Comparison of ENCODE assay signal across 1 cellular context in the genomic region with DNA sequence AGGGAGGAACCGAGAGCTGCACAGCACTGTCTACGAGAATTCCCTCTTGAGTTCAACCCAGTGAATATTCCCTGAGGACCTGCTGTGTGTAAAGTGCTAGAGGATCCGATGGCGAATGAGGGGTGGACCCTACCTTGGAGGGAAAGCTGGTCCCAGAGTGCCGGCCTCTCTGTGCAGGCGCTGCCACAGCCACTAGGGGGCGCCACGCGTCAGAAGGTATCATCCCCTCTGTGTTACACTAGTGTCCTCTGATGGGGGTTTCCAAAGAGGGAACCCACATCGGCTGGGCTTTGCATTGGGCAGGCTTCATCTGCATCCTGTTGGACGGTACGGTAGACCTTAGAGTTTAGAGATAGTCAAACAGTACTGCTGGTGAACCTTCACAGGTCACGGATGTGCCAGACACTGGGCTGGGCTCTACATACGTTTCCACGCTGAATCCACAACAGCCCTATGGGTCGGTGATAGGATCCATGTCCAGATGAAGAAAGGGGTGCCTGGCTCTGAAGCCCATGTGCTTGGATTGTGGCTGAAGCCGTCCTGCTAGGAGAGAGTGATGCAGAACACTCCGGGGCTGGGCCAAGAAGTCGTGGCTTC.
TF ChIP-seq lines count a peak whose summit lies in the region.

No MANE protein-coding gene starts in this region.

TF ChIP-seq in HepG2, 621 proteins besides CTCF, POLR2A, EP300 and RAD21 (continued from another document and continues in another):
- TF ChIP-seq, protein P1, sequence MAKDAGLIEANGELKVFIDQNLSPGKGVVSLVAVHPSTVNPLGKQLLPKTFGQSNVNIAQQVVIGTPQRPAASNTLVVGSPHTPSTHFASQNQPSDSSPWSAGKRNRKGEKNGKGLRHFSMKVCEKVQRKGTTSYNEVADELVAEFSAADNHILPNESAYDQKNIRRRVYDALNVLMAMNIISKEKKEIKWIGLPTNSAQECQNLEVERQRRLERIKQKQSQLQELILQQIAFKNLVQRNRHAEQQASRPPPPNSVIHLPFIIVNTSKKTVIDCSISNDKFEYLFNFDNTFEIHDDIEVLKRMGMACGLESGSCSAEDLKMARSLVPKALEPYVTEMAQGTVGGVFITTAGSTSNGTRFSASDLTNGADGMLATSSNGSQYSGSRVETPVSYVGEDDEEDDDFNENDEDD (CRISPR knock-in tag; IDR thresholded peaks at IDR 0.05; ENCODE audit: borderline replicate concordance), result no peak
- peak; percentile 79 for TF ChIP-seq SMC3 (IDR thresholded peaks at IDR 0.05; ENCODE audit: low read length)
- TF ChIP-seq, protein P2, sequence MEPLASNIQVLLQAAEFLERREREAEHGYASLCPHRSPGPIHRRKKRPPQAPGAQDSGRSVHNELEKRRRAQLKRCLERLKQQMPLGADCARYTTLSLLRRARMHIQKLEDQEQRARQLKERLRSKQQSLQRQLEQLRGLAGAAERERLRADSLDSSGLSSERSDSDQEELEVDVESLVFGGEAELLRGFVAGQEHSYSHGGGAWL (CRISPR knock-in tag; IDR thresholded peaks at IDR 0.05), result 0 out of 2 replicates have a peak, but pooled peaks have one; percentile 51
- no peak for TF ChIP-seq ZNF652 (CRISPR knock-in tag; IDR thresholded peaks at IDR 0.05; ENCODE audit: borderline replicate concordance, low read depth)
- TF ChIP-seq, protein P3, sequence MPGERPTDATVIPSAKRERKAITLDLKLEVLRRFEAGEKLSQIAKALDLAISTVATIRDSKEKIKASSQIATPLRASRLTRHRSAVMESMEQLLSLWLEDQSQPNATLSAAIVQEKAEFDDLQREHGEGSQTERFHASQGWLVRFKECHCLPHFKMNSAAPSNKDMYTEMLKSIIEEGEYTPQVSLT (CRISPR knock-in tag; IDR thresholded peaks at IDR 0.05; ENCODE audit: borderline replicate concordance, low read depth), result no peak
- no peak for TF ChIP-seq CHCHD3 (CRISPR knock-in tag; IDR thresholded peaks at IDR 0.05)
- no peak for TF ChIP-seq GATAD1 (CRISPR knock-in tag; IDR thresholded peaks at IDR 0.05)
- no peak for TF ChIP-seq XBP1 (CRISPR knock-in tag; IDR thresholded peaks at IDR 0.05)
- TF ChIP-seq XRCC5 (optimal IDR thresholded peaks at IDR 0.05; ENCODE audit: low read length), result peak; percentile 80
- TF ChIP-seq, protein P4, sequence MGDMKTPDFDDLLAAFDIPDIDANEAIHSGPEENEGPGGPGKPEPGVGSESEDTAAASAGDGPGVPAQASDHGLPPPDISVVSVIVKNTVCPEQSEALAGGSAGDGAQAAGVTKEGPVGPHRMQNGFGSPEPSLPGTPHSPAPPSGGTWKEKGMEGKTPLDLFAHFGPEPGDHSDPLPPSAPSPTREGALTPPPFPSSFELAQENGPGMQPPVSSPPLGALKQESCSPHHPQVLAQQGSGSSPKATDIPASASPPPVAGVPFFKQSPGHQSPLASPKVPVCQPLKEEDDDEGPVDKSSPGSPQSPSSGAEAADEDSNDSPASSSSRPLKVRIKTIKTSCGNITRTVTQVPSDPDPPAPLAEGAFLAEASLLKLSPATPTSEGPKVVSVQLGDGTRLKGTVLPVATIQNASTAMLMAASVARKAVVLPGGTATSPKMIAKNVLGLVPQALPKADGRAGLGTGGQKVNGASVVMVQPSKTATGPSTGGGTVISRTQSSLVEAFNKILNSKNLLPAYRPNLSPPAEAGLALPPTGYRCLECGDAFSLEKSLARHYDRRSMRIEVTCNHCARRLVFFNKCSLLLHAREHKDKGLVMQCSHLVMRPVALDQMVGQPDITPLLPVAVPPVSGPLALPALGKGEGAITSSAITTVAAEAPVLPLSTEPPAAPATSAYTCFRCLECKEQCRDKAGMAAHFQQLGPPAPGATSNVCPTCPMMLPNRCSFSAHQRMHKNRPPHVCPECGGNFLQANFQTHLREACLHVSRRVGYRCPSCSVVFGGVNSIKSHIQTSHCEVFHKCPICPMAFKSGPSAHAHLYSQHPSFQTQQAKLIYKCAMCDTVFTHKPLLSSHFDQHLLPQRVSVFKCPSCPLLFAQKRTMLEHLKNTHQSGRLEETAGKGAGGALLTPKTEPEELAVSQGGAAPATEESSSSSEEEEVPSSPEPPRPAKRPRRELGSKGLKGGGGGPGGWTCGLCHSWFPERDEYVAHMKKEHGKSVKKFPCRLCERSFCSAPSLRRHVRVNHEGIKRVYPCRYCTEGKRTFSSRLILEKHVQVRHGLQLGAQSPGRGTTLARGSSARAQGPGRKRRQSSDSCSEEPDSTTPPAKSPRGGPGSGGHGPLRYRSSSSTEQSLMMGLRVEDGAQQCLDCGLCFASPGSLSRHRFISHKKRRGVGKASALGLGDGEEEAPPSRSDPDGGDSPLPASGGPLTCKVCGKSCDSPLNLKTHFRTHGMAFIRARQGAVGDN (CRISPR knock-in tag; IDR thresholded peaks at IDR 0.05), result peak; percentile 34
- 0 out of 2 replicates have a peak, but pooled peaks have one; percentile 7 for TF ChIP-seq FOSL2 (CRISPR knock-in tag; IDR thresholded peaks at IDR 0.05)
- TF ChIP-seq SALL1 (CRISPR knock-in tag; IDR thresholded peaks at IDR 0.05), result peak; percentile 48
- 0 out of 2 replicates have a peak, but pooled peaks have one; percentile 12 for TF ChIP-seq SAP130 (CRISPR knock-in tag; IDR thresholded peaks at IDR 0.05; ENCODE audit: low read depth)
- TF ChIP-seq, protein P5, sequence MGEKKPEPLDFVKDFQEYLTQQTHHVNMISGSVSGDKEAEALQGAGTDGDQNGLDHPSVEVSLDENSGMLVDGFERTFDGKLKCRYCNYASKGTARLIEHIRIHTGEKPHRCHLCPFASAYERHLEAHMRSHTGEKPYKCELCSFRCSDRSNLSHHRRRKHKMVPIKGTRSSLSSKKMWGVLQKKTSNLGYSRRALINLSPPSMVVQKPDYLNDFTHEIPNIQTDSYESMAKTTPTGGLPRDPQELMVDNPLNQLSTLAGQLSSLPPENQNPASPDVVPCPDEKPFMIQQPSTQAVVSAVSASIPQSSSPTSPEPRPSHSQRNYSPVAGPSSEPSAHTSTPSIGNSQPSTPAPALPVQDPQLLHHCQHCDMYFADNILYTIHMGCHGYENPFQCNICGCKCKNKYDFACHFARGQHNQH (CRISPR knock-in tag; IDR thresholded peaks at IDR 0.05), result peak; percentile 18; the same call in 1 of the 2 replicates
- TF ChIP-seq PHF8 (CRISPR knock-in tag; IDR thresholded peaks at IDR 0.05), result peak; percentile 25; the same call in 1 of the 2 replicates
- TF ChIP-seq, protein P6, sequence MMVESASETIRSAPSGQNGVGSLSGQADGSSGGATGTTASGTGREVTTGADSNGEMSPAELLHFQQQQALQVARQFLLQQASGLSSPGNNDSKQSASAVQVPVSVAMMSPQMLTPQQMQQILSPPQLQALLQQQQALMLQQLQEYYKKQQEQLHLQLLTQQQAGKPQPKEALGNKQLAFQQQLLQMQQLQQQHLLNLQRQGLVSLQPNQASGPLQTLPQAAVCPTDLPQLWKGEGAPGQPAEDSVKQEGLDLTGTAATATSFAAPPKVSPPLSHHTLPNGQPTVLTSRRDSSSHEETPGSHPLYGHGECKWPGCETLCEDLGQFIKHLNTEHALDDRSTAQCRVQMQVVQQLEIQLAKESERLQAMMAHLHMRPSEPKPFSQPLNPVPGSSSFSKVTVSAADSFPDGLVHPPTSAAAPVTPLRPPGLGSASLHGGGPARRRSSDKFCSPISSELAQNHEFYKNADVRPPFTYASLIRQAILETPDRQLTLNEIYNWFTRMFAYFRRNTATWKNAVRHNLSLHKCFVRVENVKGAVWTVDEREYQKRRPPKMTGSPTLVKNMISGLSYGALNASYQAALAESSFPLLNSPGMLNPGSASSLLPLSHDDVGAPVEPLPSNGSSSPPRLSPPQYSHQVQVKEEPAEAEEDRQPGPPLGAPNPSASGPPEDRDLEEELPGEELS (CRISPR knock-in tag; IDR thresholded peaks at IDR 0.05), result no peak
- peak; percentile 37; the same call in 1 of the 2 replicates for TF ChIP-seq ERF (CRISPR knock-in tag; IDR thresholded peaks at IDR 0.05)
- TF ChIP-seq, protein P7, sequence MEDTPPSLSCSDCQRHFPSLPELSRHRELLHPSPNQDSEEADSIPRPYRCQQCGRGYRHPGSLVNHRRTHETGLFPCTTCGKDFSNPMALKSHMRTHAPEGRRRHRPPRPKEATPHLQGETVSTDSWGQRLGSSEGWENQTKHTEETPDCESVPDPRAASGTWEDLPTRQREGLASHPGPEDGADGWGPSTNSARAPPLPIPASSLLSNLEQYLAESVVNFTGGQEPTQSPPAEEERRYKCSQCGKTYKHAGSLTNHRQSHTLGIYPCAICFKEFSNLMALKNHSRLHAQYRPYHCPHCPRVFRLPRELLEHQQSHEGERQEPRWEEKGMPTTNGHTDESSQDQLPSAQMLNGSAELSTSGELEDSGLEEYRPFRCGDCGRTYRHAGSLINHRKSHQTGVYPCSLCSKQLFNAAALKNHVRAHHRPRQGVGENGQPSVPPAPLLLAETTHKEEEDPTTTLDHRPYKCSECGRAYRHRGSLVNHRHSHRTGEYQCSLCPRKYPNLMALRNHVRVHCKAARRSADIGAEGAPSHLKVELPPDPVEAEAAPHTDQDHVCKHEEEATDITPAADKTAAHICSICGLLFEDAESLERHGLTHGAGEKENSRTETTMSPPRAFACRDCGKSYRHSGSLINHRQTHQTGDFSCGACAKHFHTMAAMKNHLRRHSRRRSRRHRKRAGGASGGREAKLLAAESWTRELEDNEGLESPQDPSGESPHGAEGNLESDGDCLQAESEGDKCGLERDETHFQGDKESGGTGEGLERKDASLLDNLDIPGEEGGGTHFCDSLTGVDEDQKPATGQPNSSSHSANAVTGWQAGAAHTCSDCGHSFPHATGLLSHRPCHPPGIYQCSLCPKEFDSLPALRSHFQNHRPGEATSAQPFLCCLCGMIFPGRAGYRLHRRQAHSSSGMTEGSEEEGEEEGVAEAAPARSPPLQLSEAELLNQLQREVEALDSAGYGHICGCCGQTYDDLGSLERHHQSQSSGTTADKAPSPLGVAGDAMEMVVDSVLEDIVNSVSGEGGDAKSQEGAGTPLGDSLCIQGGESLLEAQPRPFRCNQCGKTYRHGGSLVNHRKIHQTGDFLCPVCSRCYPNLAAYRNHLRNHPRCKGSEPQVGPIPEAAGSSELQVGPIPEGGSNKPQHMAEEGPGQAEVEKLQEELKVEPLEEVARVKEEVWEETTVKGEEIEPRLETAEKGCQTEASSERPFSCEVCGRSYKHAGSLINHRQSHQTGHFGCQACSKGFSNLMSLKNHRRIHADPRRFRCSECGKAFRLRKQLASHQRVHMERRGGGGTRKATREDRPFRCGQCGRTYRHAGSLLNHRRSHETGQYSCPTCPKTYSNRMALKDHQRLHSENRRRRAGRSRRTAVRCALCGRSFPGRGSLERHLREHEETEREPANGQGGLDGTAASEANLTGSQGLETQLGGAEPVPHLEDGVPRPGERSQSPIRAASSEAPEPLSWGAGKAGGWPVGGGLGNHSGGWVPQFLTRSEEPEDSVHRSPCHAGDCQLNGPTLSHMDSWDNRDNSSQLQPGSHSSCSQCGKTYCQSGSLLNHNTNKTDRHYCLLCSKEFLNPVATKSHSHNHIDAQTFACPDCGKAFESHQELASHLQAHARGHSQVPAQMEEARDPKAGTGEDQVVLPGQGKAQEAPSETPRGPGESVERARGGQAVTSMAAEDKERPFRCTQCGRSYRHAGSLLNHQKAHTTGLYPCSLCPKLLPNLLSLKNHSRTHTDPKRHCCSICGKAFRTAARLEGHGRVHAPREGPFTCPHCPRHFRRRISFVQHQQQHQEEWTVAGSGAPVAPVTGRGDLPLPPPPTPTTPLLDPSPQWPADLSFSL (CRISPR knock-in tag; IDR thresholded peaks at IDR 0.05), result no peak
- TF ChIP-seq YY1 (IDR thresholded peaks at IDR 0.05; ENCODE audit: insufficient read depth, insufficient replicate concordance, low read depth, low read length), result peak; percentile 42
- TF ChIP-seq CENPX (CRISPR knock-in tag; IDR thresholded peaks at IDR 0.05), result no peak
- TF ChIP-seq ZNF496 (CRISPR knock-in tag; IDR thresholded peaks at IDR 0.05; ENCODE audit: insufficient replicate concordance), result no peak
- TF ChIP-seq GABPB1 (CRISPR knock-in tag; IDR thresholded peaks at IDR 0.05), result 0 out of 2 replicates have a peak, but pooled peaks have one; percentile 7
- TF ChIP-seq RXRB (CRISPR knock-in tag; IDR thresholded peaks at IDR 0.05; ENCODE audit: borderline replicate concordance), result peak; percentile 22; the same call in 1 of the 2 replicates
- TF ChIP-seq STAG1 (CRISPR knock-in tag; IDR thresholded peaks at IDR 0.05), result peak; percentile 86
- TF ChIP-seq, protein P8, sequence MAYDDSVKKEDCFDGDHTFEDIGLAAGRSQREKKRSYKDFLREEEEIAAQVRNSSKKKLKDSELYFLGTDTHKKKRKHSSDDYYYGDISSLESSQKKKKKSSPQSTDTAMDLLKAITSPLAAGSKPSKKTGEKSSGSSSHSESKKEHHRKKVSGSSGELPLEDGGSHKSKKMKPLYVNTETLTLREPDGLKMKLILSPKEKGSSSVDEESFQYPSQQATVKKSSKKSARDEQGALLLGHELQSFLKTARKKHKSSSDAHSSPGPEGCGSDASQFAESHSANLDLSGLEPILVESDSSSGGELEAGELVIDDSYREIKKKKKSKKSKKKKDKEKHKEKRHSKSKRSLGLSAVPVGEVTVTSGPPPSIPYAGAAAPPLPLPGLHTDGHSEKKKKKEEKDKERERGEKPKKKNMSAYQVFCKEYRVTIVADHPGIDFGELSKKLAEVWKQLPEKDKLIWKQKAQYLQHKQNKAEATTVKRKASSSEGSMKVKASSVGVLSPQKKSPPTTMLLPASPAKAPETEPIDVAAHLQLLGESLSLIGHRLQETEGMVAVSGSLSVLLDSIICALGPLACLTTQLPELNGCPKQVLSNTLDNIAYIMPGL (CRISPR knock-in tag; IDR thresholded peaks at IDR 0.05; ENCODE audit: borderline replicate concordance in 1 of 2, low read depth in 1 of 2), result peak in 1 of 2 experiments; percentile 56; a peak in 1 of 4 replicates
- no peak for TF ChIP-seq SOX6 (IDR thresholded peaks at IDR 0.05)
- no peak for TF ChIP-seq SOX6 (CRISPR knock-in tag; IDR thresholded peaks at IDR 0.05)
- peak; percentile 25; the same call in 1 of the 2 replicates for TF ChIP-seq FOXA3 (CRISPR knock-in tag; IDR thresholded peaks at IDR 0.05)
- TF ChIP-seq, protein P9, sequence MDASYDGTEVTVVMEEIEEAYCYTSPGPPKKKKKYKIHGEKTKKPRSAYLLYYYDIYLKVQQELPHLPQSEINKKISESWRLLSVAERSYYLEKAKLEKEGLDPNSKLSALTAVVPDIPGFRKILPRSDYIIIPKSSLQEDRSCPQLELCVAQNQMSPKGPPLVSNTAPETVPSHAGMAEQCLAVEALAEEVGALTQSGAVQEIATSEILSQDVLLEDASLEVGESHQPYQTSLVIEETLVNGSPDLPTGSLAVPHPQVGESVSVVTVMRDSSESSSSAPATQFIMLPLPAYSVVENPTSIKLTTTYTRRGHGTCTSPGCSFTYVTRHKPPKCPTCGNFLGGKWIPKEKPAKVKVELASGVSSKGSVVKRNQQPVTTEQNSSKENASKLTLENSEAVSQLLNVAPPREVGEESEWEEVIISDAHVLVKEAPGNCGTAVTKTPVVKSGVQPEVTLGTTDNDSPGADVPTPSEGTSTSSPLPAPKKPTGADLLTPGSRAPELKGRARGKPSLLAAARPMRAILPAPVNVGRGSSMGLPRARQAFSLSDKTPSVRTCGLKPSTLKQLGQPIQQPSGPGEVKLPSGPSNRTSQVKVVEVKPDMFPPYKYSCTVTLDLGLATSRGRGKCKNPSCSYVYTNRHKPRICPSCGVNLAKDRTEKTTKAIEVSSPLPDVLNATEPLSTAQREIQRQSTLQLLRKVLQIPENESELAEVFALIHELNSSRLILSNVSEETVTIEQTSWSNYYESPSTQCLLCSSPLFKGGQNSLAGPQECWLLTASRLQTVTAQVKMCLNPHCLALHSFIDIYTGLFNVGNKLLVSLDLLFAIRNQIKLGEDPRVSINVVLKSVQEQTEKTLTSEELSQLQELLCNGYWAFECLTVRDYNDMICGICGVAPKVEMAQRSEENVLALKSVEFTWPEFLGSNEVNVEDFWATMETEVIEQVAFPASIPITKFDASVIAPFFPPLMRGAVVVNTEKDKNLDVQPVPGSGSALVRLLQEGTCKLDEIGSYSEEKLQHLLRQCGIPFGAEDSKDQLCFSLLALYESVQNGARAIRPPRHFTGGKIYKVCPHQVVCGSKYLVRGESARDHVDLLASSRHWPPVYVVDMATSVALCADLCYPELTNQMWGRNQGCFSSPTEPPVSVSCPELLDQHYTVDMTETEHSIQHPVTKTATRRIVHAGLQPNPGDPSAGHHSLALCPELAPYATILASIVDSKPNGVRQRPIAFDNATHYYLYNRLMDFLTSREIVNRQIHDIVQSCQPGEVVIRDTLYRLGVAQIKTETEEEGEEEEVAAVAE (CRISPR knock-in tag; IDR thresholded peaks at IDR 0.05; ENCODE audit: borderline replicate concordance), result no peak
- peak; percentile 22; the same call in 1 of the 2 replicates for TF ChIP-seq ZBTB20 (CRISPR knock-in tag; IDR thresholded peaks at IDR 0.05; ENCODE audit: borderline replicate concordance, low read depth)
